ENCODE assay signal across 8 cellular contexts in genomic region chr5:150523472-150524350, GRCh38. TPM values are rescaled to one million over a fixed set of nuclear protein-coding genes. Genes with fewer than 3 reads are reported as not detected.
DNase-seq lines count a peak whose midpoint lies in the region; ATAC-seq, FAIRE-seq and TF ChIP-seq lines count a peak whose summit lies in the region.

No MANE protein-coding gene starts in this region.

- H3F3A ChIP-seq in DOHH2 (ENCODE audit: control insufficient read depth, insufficient read depth), result no peaks in the 10 kb centered on the region; the same call in 1 of the 2 replicates

- H3K4me1 ChIP-seq in DOHH2 (ENCODE audit: control insufficient read depth, low read length), result peaks cover 44% of the 10 kb centered on the region

- H3K27ac ChIP-seq in DOHH2 (ENCODE audit: low read depth, low read length), result no peak overlapping the region
- H3K27ac ChIP-seq in HL-60 (replicated peaks), result no peak overlapping the region

- H3K4me3 ChIP-seq in DOHH2 (ENCODE audit: low read length) (no peak overlapping the region), HL-60 (replicated peaks; ENCODE audit: insufficient read depth, low read length) (no peak overlapping the region), epithelial cell of proximal tubule (ENCODE audit: low read depth, low read length) (no peak overlapping the region)

- no peaks in the 10 kb centered on the region for H3K79me2 ChIP-seq in DOHH2 (ENCODE audit: control insufficient read depth, low read length)

- no peak for FAIRE-seq in H54 (lab: Jason Lieb, UNC)

- no peak overlapping the region for H3K4me2 ChIP-seq in DOHH2 (ENCODE audit: low read length)

- H3K9me2 ChIP-seq in DOHH2 (replicated peaks; ENCODE audit: control insufficient read depth, low read length), result no peaks in the 10 kb centered on the region

- no peak for ATAC-seq in GM21737 (IDR thresholded peaks at IDR 0.05; ENCODE audit: unreplicated experiment)

- H3K27me3 ChIP-seq in DOHH2 (ENCODE audit: control insufficient read depth, low read length) (no peaks in the 10 kb centered on the region), HL-60 (ENCODE audit: insufficient read depth, poor library complexity, severe bottlenecking) (no peaks in the 10 kb centered on the region)

- peaks cover 12% of the 10 kb centered on the region for H3K36me3 ChIP-seq in DOHH2 (ENCODE audit: control insufficient read depth, low read length)

- no peak for TF ChIP-seq POLR2A in H54 (IDR thresholded peaks at IDR 0.05; ENCODE audit: low read depth, low read length)

- DNase-seq in HL-60 (ENCODE audit: low read depth in 1 of 2, low spot score in 1 of 2), result peak in 1 of 2 experiments; percentile 70
- DNase-seq in SKM-1 (lab: John Stamatoyannopoulos, UW; ENCODE audit: unreplicated experiment), result peak; percentile 35
- DNase-seq in epithelial cell of proximal tubule (ENCODE audit: low read depth), result no peak
- DNase-seq in midbrain (lab: John Stamatoyannopoulos, UW), result peak; percentile 84
- no peak for DNase-seq in H54 (ENCODE audit: insufficient read length, low spot score)
- DNase-seq in DMS79 (lab: John Stamatoyannopoulos, UW), result no peak

- H4K20me1 ChIP-seq in DOHH2 (ENCODE audit: control insufficient read depth, insufficient read depth, low read depth, low read length), result no peaks in the 10 kb centered on the region

- TF ChIP-seq CTCF in DOHH2 (IDR thresholded peaks at IDR 0.05; ENCODE audit: low read depth, low read length, poor library complexity, severe bottlenecking) (peak; percentile 75), HL-60 (IDR thresholded peaks at IDR 0.05; ENCODE audit: insufficient read depth, low read length) (peak; percentile 49), epithelial cell of proximal tubule (conservative IDR thresholded peaks at IDR 0.05; ENCODE audit: low read depth, low read length) (peak; percentile 82)

- no peaks in the 10 kb centered on the region for H3K9me3 ChIP-seq in DOHH2 (ENCODE audit: control insufficient read depth, insufficient read depth, low read length)

RNA-seq across cellular contexts. Expression of gene NDST1, which starts 15.8 kb away (rescaled TPM):
- total RNA-seq in epithelial cell of proximal tubule, result 64.2 and 65.4 TPM in 2 replicates

Comparison
In these comparisons a context has a peak if more than half of its experiments do, and no peak if none do; other contexts are left out.
1. DNase-seq: peak in SKM-1 (single experiment) and midbrain (single experiment); none in epithelial cell of proximal tubule (single experiment), H54 (single experiment) and DMS79 (single experiment).
2. Peak in every context shown above with its lines, with median percentiles within 50 percentile points of each other: CTCF ChIP-seq.